ENCODE assay signal across 1 cellular context in genomic region chr10:59872892-59873463, GRCh38.
TF ChIP-seq lines count a peak whose summit lies in the region.

No MANE protein-coding gene starts in this region.

TF ChIP-seq in K562, 482 proteins besides CTCF, POLR2A, EP300 and RAD21 (continued from another document and continues in another):
- peak; percentile 92 for TF ChIP-seq TOE1 (IDR thresholded peaks at IDR 0.05; ENCODE audit: borderline replicate concordance)
- no peak for TF ChIP-seq TOE1 (CRISPR knock-in tag; IDR thresholded peaks at IDR 0.05; ENCODE audit: borderline replicate concordance, low read depth)
- TF ChIP-seq ZNF282 (CRISPR knock-in tag; IDR thresholded peaks at IDR 0.05): no peak
- TF ChIP-seq CHD4 (IDR thresholded peaks at IDR 0.05; ENCODE audit: insufficient read depth, insufficient replicate concordance, low read depth, low read length, poor library complexity, severe bottlenecking): no peak
- TF ChIP-seq PTRF (tag; IDR thresholded peaks at IDR 0.05): no peak
- TF ChIP-seq VEZF1 (CRISPR knock-in tag; IDR thresholded peaks at IDR 0.05): peak; percentile 26
- no peak for TF ChIP-seq ZNF75A (CRISPR knock-in tag; IDR thresholded peaks at IDR 0.05)
- no peak for TF ChIP-seq POLR2AphosphoS2 (IDR thresholded peaks at IDR 0.05; ENCODE audit: low read length)
- TF ChIP-seq KDM5B (IDR thresholded peaks at IDR 0.05; ENCODE audit: insufficient replicate concordance, low read depth, low read length): no peak
- TF ChIP-seq PRDM10 (IDR thresholded peaks at IDR 0.05; ENCODE audit: partially characterized antibody): no peak
- no peak for TF ChIP-seq SMARCB1 (IDR thresholded peaks at IDR 0.05; ENCODE audit: insufficient read length, low read depth)
- TF ChIP-seq RUNX1 (IDR thresholded peaks at IDR 0.05; ENCODE audit: low read depth): no peak
- no peak for TF ChIP-seq SAFB2 (IDR thresholded peaks at IDR 0.05; ENCODE audit: borderline replicate concordance, low read depth, low read length, severe bottlenecking)
- TF ChIP-seq FOXJ2 (tag; IDR thresholded peaks at IDR 0.05): peak; percentile 90; the same call in 1 of the 2 replicates
- TF ChIP-seq ZNF41 (CRISPR knock-in tag; conservative IDR thresholded peaks at IDR 0.05): no peak
- peak; percentile 25; the same call in 1 of the 2 replicates for TF ChIP-seq CBFA2T2 (conservative IDR thresholded peaks at IDR 0.05)
- 0 out of 2 replicates have a peak, but pooled peaks have one; percentile 38 for TF ChIP-seq GATA2 (CRISPR knock-in tag; IDR thresholded peaks at IDR 0.05)
- TF ChIP-seq ARID1B (IDR thresholded peaks at IDR 0.05): peak; percentile 17; the same call in 1 of the 2 replicates
- no peak for TF ChIP-seq ARID3A (IDR thresholded peaks at IDR 0.05; ENCODE audit: borderline replicate concordance, low read depth, low read length)
- no peak for TF ChIP-seq HINFP (tag; conservative IDR thresholded peaks at IDR 0.05; ENCODE audit: low read depth)
- TF ChIP-seq CXXC5 (CRISPR knock-in tag; IDR thresholded peaks at IDR 0.05): no peak
- TF ChIP-seq NFIC (IDR thresholded peaks at IDR 0.05): peak; percentile 44; the same call in 1 of the 2 replicates
- no peak for TF ChIP-seq ZNF121 (CRISPR knock-in tag; conservative IDR thresholded peaks at IDR 0.05)
- no peak for TF ChIP-seq STAT5A (IDR thresholded peaks at IDR 0.05; ENCODE audit: borderline replicate concordance, low read length)
- TF ChIP-seq ZNF133 (CRISPR knock-in tag; IDR thresholded peaks at IDR 0.05): no peak
- TF ChIP-seq ZNF717 (CRISPR knock-in tag; IDR thresholded peaks at IDR 0.05): no peak
- peak; percentile 52 for TF ChIP-seq L3MBTL2 (IDR thresholded peaks at IDR 0.05)
- no peak for TF ChIP-seq PML (IDR thresholded peaks at IDR 0.05; ENCODE audit: low read length)
- TF ChIP-seq LEF1 (IDR thresholded peaks at IDR 0.05): no peak
- TF ChIP-seq ARID2 (IDR thresholded peaks at IDR 0.05): no peak
- TF ChIP-seq USF1 (CRISPR knock-in tag; IDR thresholded peaks at IDR 0.05): peak; percentile 43
- TF ChIP-seq ZNF318 (IDR thresholded peaks at IDR 0.05; ENCODE audit: borderline replicate concordance in 1 of 2, low read depth in 1 of 2): no peak
- TF ChIP-seq ZFP91 (CRISPR knock-in tag; IDR thresholded peaks at IDR 0.05): no peak
- TF ChIP-seq ZC3H8 (IDR thresholded peaks at IDR 0.05): no peak
- TF ChIP-seq ZBTB11 (CRISPR knock-in tag; IDR thresholded peaks at IDR 0.05): peak in 1 of 3 experiments; percentile 19; a peak in 1 of 6 replicates
- TF ChIP-seq ETV1 (tag; conservative IDR thresholded peaks at IDR 0.05; ENCODE audit: low read depth): no peak
